Comparison of ENCODE assay signal across 18 cellular contexts in the genomic region with DNA sequence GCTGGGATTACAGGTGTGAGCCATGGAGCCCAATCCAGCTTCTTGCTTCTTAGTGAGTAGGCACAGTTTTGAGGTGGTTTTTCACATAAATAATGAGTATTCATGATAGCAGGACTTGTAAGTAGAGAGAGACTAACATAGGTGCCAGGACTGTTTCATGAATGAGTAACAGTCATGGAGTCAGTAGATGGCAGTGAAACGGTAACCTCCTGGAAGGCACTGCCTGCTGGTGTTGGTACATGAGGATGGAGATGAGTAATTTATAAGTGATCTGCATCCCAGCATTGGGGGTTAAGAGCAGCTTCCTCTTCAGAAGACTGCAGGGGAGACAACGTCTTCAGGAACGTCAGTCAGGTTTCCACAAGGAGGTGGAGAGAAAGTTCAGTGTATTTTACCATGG.
DNase-seq lines count a peak whose midpoint lies in the region; ATAC-seq and TF ChIP-seq lines count a peak whose summit lies in the region.
"Had no signal": no experiment of that assay in that cellular context is flagged by ENCODE, and none has a peak within 500 bp of the region (broad histone marks: within the 10 kb centered on the region; RNA-seq: fewer than 3 reads in every experiment).

No MANE protein-coding gene starts in this region.

- POLR2A ChIA-PET in activated CD4-positive, alpha-beta T cell treated with anti-CD3 and anti-CD28 coated beads, Interleukin-2, amount 10 ng/mL, durations not matched to agents 7 days and 5 days (lab: Charles Lee), result no interaction called here

- no peaks in the 10 kb centered on the region for H3K27me3 Mint-ChIP-seq in activated CD4-positive, alpha-beta T cell treated with anti-CD3 and anti-CD28 coated beads, Interleukin-2, amount 10 ng/mL, durations not matched to agents 7 days and 5 days
- no peaks in the 10 kb centered on the region for H3K27me3 Mint-ChIP-seq in effector memory CD8-positive, alpha-beta T cell

- H3K27ac ChIP-seq in RWPE2 (ENCODE audit: poor library complexity, severe bottlenecking), result peak overlapping the region; percentile 88
- H3K27ac ChIP-seq: coronary artery, esophagus muscularis mucosa, RWPE1, sigmoid colon had no signal

- no peak for TF ChIP-seq CTCF in RWPE2 (IDR thresholded peaks at IDR 0.05; ENCODE audit: poor library complexity, severe bottlenecking)
- TF ChIP-seq CTCF in BE2C (IDR thresholded peaks at IDR 0.05; ENCODE audit: low read depth, low read length), result no peak

- H3K36me3 ChIP-seq in RWPE2 (ENCODE audit: low read depth) (no peaks in the 10 kb centered on the region; the same call in none of the 2 replicates), BE2C (no peaks in the 10 kb centered on the region)
- H3K36me3 ChIP-seq: esophagus muscularis mucosa, HAP-1, sigmoid colon had no signal

- H3K4me3 Mint-ChIP-seq in activated CD4-positive, alpha-beta T cell treated with anti-CD3 and anti-CD28 coated beads, Interleukin-2, amount 10 ng/mL, durations not matched to agents 7 days and 5 days, result no peak overlapping the region
- peak overlapping the region in 1 of 2 donors; percentile 6 for H3K4me3 Mint-ChIP-seq in effector memory CD8-positive, alpha-beta T cell

- ATAC-seq in RWPE2 (ENCODE audit: low read depth), result no peak
- no peak for ATAC-seq in effector memory CD8-positive, alpha-beta T cell (replicated peaks)
- no peak for ATAC-seq in HG02938 (IDR thresholded peaks at IDR 0.05; ENCODE audit: unreplicated experiment)

- H3K27me3 ChIP-seq in RWPE2 (ENCODE audit: insufficient read depth, poor library complexity, severe bottlenecking), result no peaks in the 10 kb centered on the region
- no peaks in the 10 kb centered on the region for H3K27me3 ChIP-seq in BE2C
- H3K27me3 ChIP-seq: esophagus muscularis mucosa, sigmoid colon had no signal

- no peaks in the 10 kb centered on the region for H3K9me3 ChIP-seq in RWPE2 (ENCODE audit: severe bottlenecking)
- no peaks in the 10 kb centered on the region for H3K9me3 ChIP-seq in BE2C
- H3K9me3 ChIP-seq: esophagus muscularis mucosa, HAP-1, sigmoid colon had no signal

- peaks cover 60% of the 10 kb centered on the region for H3K36me3 Mint-ChIP-seq in activated CD4-positive, alpha-beta T cell treated with anti-CD3 and anti-CD28 coated beads, Interleukin-2, amount 10 ng/mL, durations not matched to agents 7 days and 5 days (ENCODE audit: low read depth)
- peaks cover 12% of the 10 kb centered on the region for H3K36me3 Mint-ChIP-seq in effector memory CD8-positive, alpha-beta T cell (ENCODE audit: insufficient read depth)

- peak overlapping the region; percentile 95 for H3K27ac Mint-ChIP-seq in activated CD4-positive, alpha-beta T cell treated with anti-CD3 and anti-CD28 coated beads, Interleukin-2, amount 10 ng/mL, durations not matched to agents 7 days and 5 days
- H3K27ac Mint-ChIP-seq in effector memory CD8-positive, alpha-beta T cell, result peak overlapping the region; percentile 73 to 94

- H3K9me3 Mint-ChIP-seq in activated CD4-positive, alpha-beta T cell treated with anti-CD3 and anti-CD28 coated beads, Interleukin-2, amount 10 ng/mL, durations not matched to agents 7 days and 5 days, result peaks cover 7% of the 10 kb centered on the region
- H3K9me3 Mint-ChIP-seq in effector memory CD8-positive, alpha-beta T cell, result no peaks in the 10 kb centered on the region

- peaks cover 38% of the 10 kb centered on the region for H3K4me1 ChIP-seq in RWPE2 (ENCODE audit: insufficient read depth, poor library complexity, severe bottlenecking)
- H3K4me1 ChIP-seq in BE2C, result no peaks in the 10 kb centered on the region

- peaks cover 64% of the 10 kb centered on the region for H3K4me1 Mint-ChIP-seq in activated CD4-positive, alpha-beta T cell treated with anti-CD3 and anti-CD28 coated beads, Interleukin-2, amount 10 ng/mL, durations not matched to agents 7 days and 5 days
- H3K4me1 Mint-ChIP-seq in effector memory CD8-positive, alpha-beta T cell (ENCODE audit: low read depth in 2 of 2), result peaks cover 26 to 45% of the 10 kb centered on the region in 2 donors

- H3K4me3 ChIP-seq in RWPE2 (ENCODE audit: severe bottlenecking) (no peak overlapping the region), BE2C (ENCODE audit: low read depth, low read length) (no peak overlapping the region)
- H3K4me3 ChIP-seq: coronary artery, esophagus muscularis mucosa, HAP-1, sigmoid colon had no signal

- no peak for DNase-seq in activated CD4-positive, alpha-beta T cell treated with anti-CD3 and anti-CD28 coated beads, Interleukin-2, amount 10 ng/mL, durations not matched to agents 7 days and 5 days
- no peak for DNase-seq in activated CD4-positive, alpha-beta T cell treated with anti-CD3 and anti-CD28 coated beads, Interleukin-2, amount 50 U/mL, for 4 hours
- DNase-seq in RWPE2 (ENCODE audit: low spot score) (no peak), renal cortical epithelial cell (ENCODE audit: low read depth) (peak; percentile 50), BE2C (no peak)
- DNase-seq in effector memory CD8-positive, alpha-beta T cell, result no peak
- DNase-seq in stimulated activated CD4-positive, alpha-beta T cell treated with anti-CD3 and anti-CD28 coated beads, Interleukin-2, amount 100 ng/mL, for 48 hours, result no peak
- DNase-seq: activated CD4-positive, alpha-beta T cell treated with anti-CD3 and anti-CD28 coated beads for 1 hour; NCI-H1092; occipital lobe; sigmoid colon; stimulated activated CD4-positive, alpha-beta T cell treated with anti-CD3 and anti-CD28 coated beads, Interleukin-4, amount 100 ng/mL, for 24 hours; trophoblast cell had no signal

- CTCF ChIA-PET in activated CD4-positive, alpha-beta T cell treated with anti-CD3 and anti-CD28 coated beads, Interleukin-2, amount 10 ng/mL, durations not matched to agents 7 days and 5 days (lab: Charles Lee), result interaction anchor here (4.3 kb wide), 1 partner anchor 74 kb away, joined by 24 read pairs; a partner anchor contains a TSS
